33 cellular contexts compared by ENCODE assay signal in genomic region chr19:46988614-46989230, GRCh38. TPM values are rescaled to one million over a fixed set of nuclear protein-coding genes. Genes with fewer than 3 reads are reported as not detected.
DNase-seq lines count a peak whose midpoint lies in the region; ATAC-seq and TF ChIP-seq lines count a peak whose summit lies in the region.
"Had no signal": no experiment of that assay in that cellular context is flagged by ENCODE, and none has a peak within 500 bp of the region (broad histone marks: within the 10 kb centered on the region; RNA-seq: fewer than 3 reads in every experiment).

No MANE protein-coding gene starts in this region.

- H3K9ac ChIP-seq in neuronal stem cell (ENCODE audit: low read depth, low read length, poor library complexity) = peak overlapping the region; percentile 1

- intact Hi-C loops in right cardiac atrium (cut with DNase I) (loop anchor here in 2 of 4 donors (5.0 to 10.0 kb wide), 3 partner anchors 64 to 234 kb away; partner anchors contain the start of gene ARHGAP35 (in 1 of the 2)), left cardiac atrium (cut with DNase I) (no loop called here), ascending aorta (cut with DNase I) (no loop called here)

- no peak overlapping the region for H4K91ac ChIP-seq in neuronal stem cell (ENCODE audit: low read depth, low read length, poor library complexity)

- H3K27me3 ChIP-seq in right cardiac atrium (ENCODE audit: control insufficient read depth, insufficient read depth) (no peaks in the 10 kb centered on the region), ascending aorta (no peaks in the 10 kb centered on the region), neuronal stem cell (ENCODE audit: control insufficient read depth in 3 of 3, insufficient read depth in 3 of 3, low read depth in 1 of 3, low read length in 3 of 3) (no peaks in the 10 kb centered on the region)
- H3K27me3 ChIP-seq: BLaER1 treated with 17β-estradiol and CSF1 and Interleukin-3, amounts not matched to agents 10 nM and 100 nM had no signal

- peaks cover 17% of the 10 kb centered on the region for H3K4me1 ChIP-seq in right cardiac atrium (ENCODE audit: control insufficient read depth, insufficient read depth, low read length)
- H3K4me1 ChIP-seq in ascending aorta = peaks cover 9 to 24% of the 10 kb centered on the region in 2 donors
- H3K4me1 ChIP-seq in neuronal stem cell (ENCODE audit: control insufficient read depth in 2 of 2, insufficient read depth in 1 of 2, low read depth in 1 of 2, low read length in 2 of 2) = peaks cover 4 to 11% of the 10 kb centered on the region in 2 donors

- peaks cover 14% of the 10 kb centered on the region for H3K79me1 ChIP-seq in neuronal stem cell (ENCODE audit: low read depth, low read length)

- ATAC-seq in right cardiac atrium = no peak
- no peak for ATAC-seq in left cardiac atrium
- no peak for ATAC-seq in GM18505 (IDR thresholded peaks at IDR 0.05; ENCODE audit: unreplicated experiment)
- ATAC-seq: A549, GM12878, HCT116, HepG2, K562, PC-3 had no signal

- H3K27me3 Mint-ChIP-seq in type B pancreatic cell = no peaks in the 10 kb centered on the region
- H3K27me3 Mint-ChIP-seq: CD4-positive, alpha-beta memory T cell had no signal

- peaks cover 33% of the 10 kb centered on the region for H3K4me1 Mint-ChIP-seq in type B pancreatic cell (ENCODE audit: unreplicated experiment)

- no peak overlapping the region for H3K4ac ChIP-seq in neuronal stem cell (ENCODE audit: low read length)

- no peak overlapping the region for H2BK120ac ChIP-seq in neuronal stem cell (ENCODE audit: low read depth, low read length)

- H3K4me3 ChIP-seq in right cardiac atrium (ENCODE audit: low read length) (no peak overlapping the region), ascending aorta (no peak overlapping the region), neuronal stem cell (ENCODE audit: low read length in 2 of 2) (no peak overlapping the region)
- H3K4me3 ChIP-seq: A549; BLaER1 treated with 17β-estradiol and CSF1 and Interleukin-3, amounts not matched to agents 10 nM and 100 nM; GM12878; K562 had no signal

- no peak overlapping the region for H3K27ac ChIP-seq in right cardiac atrium (ENCODE audit: low read length)
- peak overlapping the region; percentile 13 to 19 for H3K27ac ChIP-seq in ascending aorta
- no peak overlapping the region for H3K27ac ChIP-seq in neuronal stem cell (replicated peaks; ENCODE audit: low read length)
- H3K27ac ChIP-seq: A549 had no signal

- no peak overlapping the region for H3K14ac ChIP-seq in neuronal stem cell (ENCODE audit: low read length)

- H3K27ac Mint-ChIP-seq in type B pancreatic cell = peak overlapping the region; percentile 46

- no peaks in the 10 kb centered on the region for H3K36me3 Mint-ChIP-seq in type B pancreatic cell

- peaks cover 20 to 21% of the 10 kb centered on the region in 2 donors for H3K36me3 ChIP-seq in ascending aorta
- peaks cover 42 to 77% of the 10 kb centered on the region in 2 donors for H3K36me3 ChIP-seq in neuronal stem cell (replicated peaks in 1 of 2; ENCODE audit: control insufficient read depth in 2 of 2, insufficient read depth in 2 of 2, low read length in 2 of 2)

- no peak overlapping the region for H2AK5ac ChIP-seq in neuronal stem cell (ENCODE audit: low read depth, low read length)

- TF ChIP-seq CTCF in ascending aorta (IDR thresholded peaks at IDR 0.05) = no peak
- TF ChIP-seq CTCF in type B pancreatic cell (conservative IDR thresholded peaks at IDR 0.05) = no peak

- H2BK12ac ChIP-seq in neuronal stem cell (ENCODE audit: low read length) = no peak overlapping the region

- H3K9me3 Mint-ChIP-seq in type B pancreatic cell = no peaks in the 10 kb centered on the region
- H3K9me3 Mint-ChIP-seq: CD4-positive, alpha-beta memory T cell had no signal

- no peak overlapping the region for H2BK15ac ChIP-seq in neuronal stem cell (ENCODE audit: low read length)

- H3K4me2 ChIP-seq in neuronal stem cell (ENCODE audit: insufficient read depth, low read length, poor library complexity, severe bottlenecking) = no peak overlapping the region
- H3K4me2 ChIP-seq: A549; BLaER1 treated with 17β-estradiol and CSF1 and Interleukin-3, amounts not matched to agents 10 nM and 100 nM had no signal

- H3K9me3 ChIP-seq in right cardiac atrium (ENCODE audit: control insufficient read depth, low read length) (no peaks in the 10 kb centered on the region), ascending aorta (no peaks in the 10 kb centered on the region), neuronal stem cell (replicated peaks in 1 of 2; ENCODE audit: control insufficient read depth in 2 of 2, insufficient read depth in 1 of 2, low read depth in 1 of 2, low read length in 2 of 2) (no peaks in the 10 kb centered on the region)
- H3K9me3 ChIP-seq: A549; BLaER1 treated with 17β-estradiol and CSF1 and Interleukin-3, amounts not matched to agents 10 nM and 100 nM had no signal

- DNase-seq in right cardiac atrium (peak in 2 of 3 donors; percentile 44 to 53), left cardiac atrium (no peak), ascending aorta (ENCODE audit: low spot score in 2 of 2) (no peak), neuronal stem cell (ENCODE audit: low spot score) (no peak), type B pancreatic cell (ENCODE audit: extremely low spot score, unreplicated experiment) (no peak), GM19238 (ENCODE audit: insufficient read length, low spot score) (no peak), DMS79 treated with DMSO at 0.1 percent for 48 hours (lab: John Stamatoyannopoulos, UW) (no peak)
- DNase-seq: AML-193; CD4-positive, alpha-beta memory T cell; COR-L47; EL; GDM1; Kasumi-1; MV-4-11; NCI-H1105 treated with DMSO at 0.1 percent for 48 hours; NCI-H146; NCI-H1930; NCI-H2107; NCI-H446; NCI-H524 treated with DMSO at 0.1 percent for 48 hours; NCI-H774; NK-92 treated with Interleukin-12 subunit alpha and Interleukin-12 subunit beta, amount 100 ng/mL, for 24 hours; PC-3; SHP77 had no signal

- H2BK5ac ChIP-seq in neuronal stem cell (ENCODE audit: low read length) = no peak overlapping the region

- H3K18ac ChIP-seq in neuronal stem cell (ENCODE audit: low read length) = no peak overlapping the region

- H4K8ac ChIP-seq in neuronal stem cell (ENCODE audit: low read depth, low read length) = no peak overlapping the region

- no peak overlapping the region for H2AFZ ChIP-seq in neuronal stem cell (ENCODE audit: low read length)

- no peak for TF ChIP-seq POLR2A in GM18505 (IDR thresholded peaks at IDR 0.05; ENCODE audit: borderline replicate concordance, extremely low read depth, insufficient read depth, insufficient read length)

- WGBS in right cardiac atrium = 82% methylated on average over 14 of the region's 14 CpGs
- WGBS in neuronal stem cell (ENCODE audit: extremely low coverage in 2 of 2, insufficient read length in 2 of 2, insufficient replicate concordance in 1 of 2), 2 donors = no CpG with 5 or more reads among the region's 14 CpGs

- H3K23ac ChIP-seq in neuronal stem cell (ENCODE audit: low read depth, low read length, poor library complexity) = no peak overlapping the region

- H3K4me3 Mint-ChIP-seq in type B pancreatic cell = no peak overlapping the region
- H3K4me3 Mint-ChIP-seq: CD4-positive, alpha-beta memory T cell had no signal

RNA-seq across cellular contexts. Expression of gene NPAS1, which starts 30.9 kb away (rescaled TPM):
- total RNA-seq in right cardiac atrium (under 1 TPM; 0.24 to 0.77 (median 0.39) TPM), left cardiac atrium (1 to 10 TPM in 1 of 2 donors, under 1 TPM in 1; 0.44 to 1.2 TPM), ascending aorta (not detected), type B pancreatic cell (ENCODE audit: low replicate concordance) (3.6 and 6.6 TPM in 2 replicates)
- polyA plus RNA-seq in right cardiac atrium = 0.91 TPM
- 4.9 TPM for polyA plus RNA-seq in neuronal stem cell (2013, experiment 1 of 2)
- 4.7 TPM for polyA plus RNA-seq in neuronal stem cell (2013, experiment 2 of 2)
- total RNA-seq: HT1080, RPMI7951 had no signal
- polyA plus RNA-seq: CD4-positive, alpha-beta memory T cell had no signal

RNA-seq across cellular contexts. Expression of gene TMEM160, which starts 59.7 kb away (rescaled TPM):
- total RNA-seq in right cardiac atrium (10 to 100 TPM; 33.9 to 40.9 (median 36.2) TPM), left cardiac atrium (10 to 100 TPM; 30.6 to 35.8 TPM), ascending aorta (64.5 TPM), type B pancreatic cell (ENCODE audit: low replicate concordance) (28.4 and 37.3 TPM in 2 replicates)
- 16.2 TPM for polyA plus RNA-seq in right cardiac atrium
- polyA plus RNA-seq in neuronal stem cell (2013, experiment 1 of 2) = 49.2 TPM
- polyA plus RNA-seq in neuronal stem cell (2013, experiment 2 of 2) = 45.0 TPM

Comparison
In these comparisons a context has a peak if more than half of its experiments do, and no peak if none do; other contexts are left out.
1. DNase-seq: peak in right cardiac atrium (2 of 3); none in left cardiac atrium (single experiment), ascending aorta (0 of 2), neuronal stem cell (single experiment), type B pancreatic cell (single experiment), GM19238 (single experiment) and DMS79 treated with DMSO at 0.1 percent for 48 hours (single experiment).
2. H3K27ac ChIP-seq: peak in ascending aorta (2 of 2); none in right cardiac atrium (single experiment) and neuronal stem cell (single experiment).